Comparison of ENCODE assay signal across 12 cellular contexts in genomic region chr20:47468290-47469050, GRCh38. TPM values are rescaled to one million over a fixed set of nuclear protein-coding genes. Genes with fewer than 3 reads are reported as not detected.
DNase-seq lines count a peak whose midpoint lies in the region; ATAC-seq, FAIRE-seq and TF ChIP-seq lines count a peak whose summit lies in the region.
"Had no signal": no experiment of that assay in that cellular context is flagged by ENCODE, and none has a peak within 500 bp of the region (broad histone marks: within the 10 kb centered on the region; RNA-seq: fewer than 3 reads in every experiment).

No MANE protein-coding gene starts in this region.

- H3K4me3 ChIP-seq in GM06990 (replicated peaks; ENCODE audit: low read depth, low read length) = no peak overlapping the region
- no peak overlapping the region for H3K4me3 ChIP-seq in body of pancreas

- H3K9me3 ChIP-seq in body of pancreas = no peaks in the 10 kb centered on the region

- H3K4me1 ChIP-seq in body of pancreas = peaks cover 24% of the 10 kb centered on the region

- peaks cover 0 to 5% of the 10 kb centered on the region in 2 donors for H3K4me1 Mint-ChIP-seq in natural killer cell

- ATAC-seq in GM21390 (IDR thresholded peaks at IDR 0.05; ENCODE audit: unreplicated experiment) (peak; percentile 63), body of pancreas (no peak), HG03439 (IDR thresholded peaks at IDR 0.05; ENCODE audit: unreplicated experiment) (no peak), natural killer cell (no peak)

- H3K27me3 ChIP-seq in GM06990 (replicated peaks; ENCODE audit: control insufficient read depth, insufficient read depth, low read length) (no peaks in the 10 kb centered on the region), body of pancreas (no peaks in the 10 kb centered on the region)

- H3K9me3 Mint-ChIP-seq in natural killer cell = no peaks in the 10 kb centered on the region

- no peak overlapping the region for H3K4me3 Mint-ChIP-seq in natural killer cell

- no peaks in the 10 kb centered on the region for H3K36me3 Mint-ChIP-seq in natural killer cell

- peak; percentile 78 for DNase-seq in GM06990 (ENCODE audit: extremely low read depth, insufficient read length)
- DNase-seq in HUDEP-2 (lab: John Stamatoyannopoulos, UW; ENCODE audit: unreplicated experiment in 76 of 76) = peak in 42 of 76 experiments; percentile 4 to 59 (median 24)
- peak in 3 of 4 donors; percentile 19 to 46 (median 30) for DNase-seq in body of pancreas
- no peak for DNase-seq in HTR-8/SVneo (ENCODE audit: insufficient read length, low spot score)
- no peak for DNase-seq in COLO668 (lab: John Stamatoyannopoulos, UW; ENCODE audit: unreplicated experiment)
- no peak for DNase-seq in natural killer cell
- DNase-seq: activated CD8-positive, alpha-beta memory T cell treated with anti-CD3 and anti-CD28 coated beads for 24 hours; C1 segment of cervical spinal cord; central memory CD4-positive, alpha-beta T cell; KG1 had no signal

- 34 to 38% methylated on average over 14 of the region's 14 CpGs for WGBS in body of pancreas, 2 donors

- TF ChIP-seq CTCF in GM06990 (IDR thresholded peaks at IDR 0.05; ENCODE audit: insufficient read depth, low read length, poor library complexity, severe bottlenecking) (no peak), body of pancreas (IDR thresholded peaks at IDR 0.05) (no peak), natural killer cell (IDR thresholded peaks at IDR 0.05) (no peak)

- H3K27ac ChIP-seq in body of pancreas = no peak overlapping the region

- no peak for FAIRE-seq in HTR-8/SVneo (lab: Jason Lieb, UNC)

- no peak overlapping the region for H3K27ac Mint-ChIP-seq in natural killer cell

- no peaks in the 10 kb centered on the region for H3K36me3 ChIP-seq in GM06990 (ENCODE audit: control insufficient read depth, insufficient read depth, low read length)
- H3K36me3 ChIP-seq in body of pancreas (replicated peaks in 1 of 2; ENCODE audit: insufficient read depth in 1 of 2, low read depth in 2 of 2) = no peaks in the 10 kb centered on the region

- no peaks in the 10 kb centered on the region for H3K27me3 Mint-ChIP-seq in natural killer cell (ENCODE audit: low read depth in 2 of 2)

- no peak for TF ChIP-seq POLR2A in body of pancreas (IDR thresholded peaks at IDR 0.05)

- intact Hi-C loops in body of pancreas (cut with DNase I) (no loop called here), natural killer cell (cut with micrococcal nuclease) (no loop called here)

RNA-seq across cellular contexts. Expression of gene NCOA3, which starts 33.2 kb away (rescaled TPM):
- total RNA-seq in body of pancreas = 10 to 100 TPM; 14.8 to 17.1 TPM
- total RNA-seq in natural killer cell = 10 to 100 TPM; 44.3 to 63.3 (median 57.8) TPM

Comparison
In these comparisons a context has a peak if more than half of its experiments do, and no peak if none do; other contexts are left out.
1. DNase-seq: peak in GM06990 (single experiment), HUDEP-2 (42 of 76) and body of pancreas (3 of 4); none in HTR-8/SVneo (single experiment), COLO668 (single experiment) and natural killer cell (single experiment).